Comparison of ENCODE assay signal across 13 cellular contexts in genomic region chr5:110903966-110904365, GRCh38.
DNase-seq lines count a peak whose midpoint lies in the region; TF ChIP-seq lines count a peak whose summit lies in the region.
"Had no signal": no experiment of that assay in that cellular context is flagged by ENCODE, and none has a peak within 500 bp of the region (broad histone marks: within the 10 kb centered on the region; RNA-seq: fewer than 3 reads in every experiment).

No MANE protein-coding gene starts in this region.

- WGBS in esophagus muscularis mucosa, result 55% methylated on average over 3 of the region's 3 CpGs

- no peaks in the 10 kb centered on the region for H3K9me3 ChIP-seq in esophagus muscularis mucosa
- H3K9me3 ChIP-seq: A549 had no signal

- TF ChIP-seq CTCF in kidney epithelial cell (IDR thresholded peaks at IDR 0.05; ENCODE audit: insufficient read depth, low read length, poor library complexity, severe bottlenecking), result no peak
- TF ChIP-seq CTCF in esophagus muscularis mucosa (IDR thresholded peaks at IDR 0.05), result no peak

- H3K27me3 ChIP-seq in kidney epithelial cell (ENCODE audit: control insufficient read depth, insufficient read depth, low read length) (no peaks in the 10 kb centered on the region), esophagus muscularis mucosa (no peaks in the 10 kb centered on the region)

- no peak for TF ChIP-seq EP300 in esophagus muscularis mucosa (IDR thresholded peaks at IDR 0.05)

- H3K36me3 ChIP-seq in kidney epithelial cell (ENCODE audit: control insufficient read depth, insufficient read depth, low read length) (no peaks in the 10 kb centered on the region), esophagus muscularis mucosa (no peaks in the 10 kb centered on the region)

- DNase-seq in M059J (ENCODE audit: low read depth) (peak; percentile 49), astrocyte of the hippocampus (ENCODE audit: low read depth, low spot score) (peak; percentile 51), kidney epithelial cell (ENCODE audit: low read depth) (peak; percentile 14), renal cortical epithelial cell (ENCODE audit: low read depth) (peak; percentile 67), esophagus muscularis mucosa (ENCODE audit: extremely low spot score) (no peak), GM19238 (ENCODE audit: insufficient read length, low spot score) (no peak), DMS79 treated with DMSO at 0.1 percent for 48 hours (lab: John Stamatoyannopoulos, UW) (no peak), OCI-M2 (lab: John Stamatoyannopoulos, UW; ENCODE audit: unreplicated experiment) (no peak)
- DNase-seq: CD8-positive, alpha-beta T cell; COR-L47; GF-D8 had no signal

- H3K4me3 ChIP-seq in kidney epithelial cell (ENCODE audit: low read depth, low read length) (no peak overlapping the region), esophagus muscularis mucosa (no peak overlapping the region)
- H3K4me3 ChIP-seq: A549 had no signal

- H3K4me1 ChIP-seq in esophagus muscularis mucosa, result no peaks in the 10 kb centered on the region

- no peak for TF ChIP-seq POLR2A in esophagus muscularis mucosa (IDR thresholded peaks at IDR 0.05; ENCODE audit: low read depth)

- intact Hi-C loops in esophagus muscularis mucosa (cut with DNase I), result no loop called here

- no peak overlapping the region for H3K27ac ChIP-seq in esophagus muscularis mucosa (replicated peaks in 1 of 4)
- H3K27ac ChIP-seq: A549, HL-60 had no signal

Comparison
In these comparisons a context has a peak if more than half of its experiments do, and no peak if none do; other contexts are left out.
1. DNase-seq: peak in M059J (single experiment), astrocyte of the hippocampus (single experiment), kidney epithelial cell (single experiment) and renal cortical epithelial cell (single experiment); none in esophagus muscularis mucosa (single experiment), GM19238 (single experiment), DMS79 treated with DMSO at 0.1 percent for 48 hours (single experiment) and OCI-M2 (single experiment).